In the genomic region with DNA sequence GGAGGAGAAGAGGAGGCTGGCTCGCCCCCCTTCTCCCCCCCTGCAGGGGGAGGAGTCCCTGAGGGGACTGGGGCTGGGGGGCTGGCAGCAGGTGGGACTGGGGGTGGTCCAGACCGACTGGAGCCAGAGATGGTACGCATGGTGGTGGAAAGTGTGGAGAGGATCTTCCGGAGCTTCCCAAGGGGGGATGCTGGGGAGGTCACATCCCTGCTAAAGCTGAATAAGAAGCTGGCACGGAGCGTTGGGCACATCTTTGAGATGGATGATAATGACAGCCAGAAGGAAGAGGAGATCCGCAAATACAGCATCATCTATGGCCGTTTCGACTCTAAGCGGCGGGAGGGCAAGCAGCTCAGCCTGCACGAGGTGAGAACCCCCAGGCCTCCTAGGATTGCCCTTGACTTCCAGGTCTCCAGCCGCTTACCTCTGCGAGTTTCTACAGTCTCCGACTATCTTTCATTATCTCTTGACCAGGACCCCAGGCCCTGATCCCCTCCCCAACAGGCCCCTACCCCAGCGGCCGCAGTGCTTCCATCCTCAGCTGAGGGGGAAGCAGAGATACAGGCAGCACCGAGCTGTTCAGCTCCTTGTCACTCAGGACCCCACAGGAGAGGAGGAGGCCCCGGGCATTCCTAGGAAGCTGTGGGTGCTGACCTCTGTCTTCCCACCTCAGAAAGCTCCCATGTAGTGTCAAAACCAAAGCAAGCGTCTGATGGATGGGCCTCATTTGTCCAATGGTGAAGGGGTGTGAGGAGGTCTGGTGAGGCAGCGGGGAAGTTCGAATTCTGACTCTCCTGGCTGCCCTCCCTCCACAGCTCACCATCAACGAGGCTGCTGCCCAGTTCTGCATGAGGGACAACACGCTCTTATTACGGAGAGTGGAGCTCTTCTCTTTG, we compare ENCODE assay signal across 1 cellular context.
TF ChIP-seq lines count a peak whose summit lies in the region.

No MANE protein-coding gene starts in this region.

TF ChIP-seq in GM23338, 12 proteins besides CTCF, POLR2A, EP300 and RAD21:
- TF ChIP-seq, protein P1, sequence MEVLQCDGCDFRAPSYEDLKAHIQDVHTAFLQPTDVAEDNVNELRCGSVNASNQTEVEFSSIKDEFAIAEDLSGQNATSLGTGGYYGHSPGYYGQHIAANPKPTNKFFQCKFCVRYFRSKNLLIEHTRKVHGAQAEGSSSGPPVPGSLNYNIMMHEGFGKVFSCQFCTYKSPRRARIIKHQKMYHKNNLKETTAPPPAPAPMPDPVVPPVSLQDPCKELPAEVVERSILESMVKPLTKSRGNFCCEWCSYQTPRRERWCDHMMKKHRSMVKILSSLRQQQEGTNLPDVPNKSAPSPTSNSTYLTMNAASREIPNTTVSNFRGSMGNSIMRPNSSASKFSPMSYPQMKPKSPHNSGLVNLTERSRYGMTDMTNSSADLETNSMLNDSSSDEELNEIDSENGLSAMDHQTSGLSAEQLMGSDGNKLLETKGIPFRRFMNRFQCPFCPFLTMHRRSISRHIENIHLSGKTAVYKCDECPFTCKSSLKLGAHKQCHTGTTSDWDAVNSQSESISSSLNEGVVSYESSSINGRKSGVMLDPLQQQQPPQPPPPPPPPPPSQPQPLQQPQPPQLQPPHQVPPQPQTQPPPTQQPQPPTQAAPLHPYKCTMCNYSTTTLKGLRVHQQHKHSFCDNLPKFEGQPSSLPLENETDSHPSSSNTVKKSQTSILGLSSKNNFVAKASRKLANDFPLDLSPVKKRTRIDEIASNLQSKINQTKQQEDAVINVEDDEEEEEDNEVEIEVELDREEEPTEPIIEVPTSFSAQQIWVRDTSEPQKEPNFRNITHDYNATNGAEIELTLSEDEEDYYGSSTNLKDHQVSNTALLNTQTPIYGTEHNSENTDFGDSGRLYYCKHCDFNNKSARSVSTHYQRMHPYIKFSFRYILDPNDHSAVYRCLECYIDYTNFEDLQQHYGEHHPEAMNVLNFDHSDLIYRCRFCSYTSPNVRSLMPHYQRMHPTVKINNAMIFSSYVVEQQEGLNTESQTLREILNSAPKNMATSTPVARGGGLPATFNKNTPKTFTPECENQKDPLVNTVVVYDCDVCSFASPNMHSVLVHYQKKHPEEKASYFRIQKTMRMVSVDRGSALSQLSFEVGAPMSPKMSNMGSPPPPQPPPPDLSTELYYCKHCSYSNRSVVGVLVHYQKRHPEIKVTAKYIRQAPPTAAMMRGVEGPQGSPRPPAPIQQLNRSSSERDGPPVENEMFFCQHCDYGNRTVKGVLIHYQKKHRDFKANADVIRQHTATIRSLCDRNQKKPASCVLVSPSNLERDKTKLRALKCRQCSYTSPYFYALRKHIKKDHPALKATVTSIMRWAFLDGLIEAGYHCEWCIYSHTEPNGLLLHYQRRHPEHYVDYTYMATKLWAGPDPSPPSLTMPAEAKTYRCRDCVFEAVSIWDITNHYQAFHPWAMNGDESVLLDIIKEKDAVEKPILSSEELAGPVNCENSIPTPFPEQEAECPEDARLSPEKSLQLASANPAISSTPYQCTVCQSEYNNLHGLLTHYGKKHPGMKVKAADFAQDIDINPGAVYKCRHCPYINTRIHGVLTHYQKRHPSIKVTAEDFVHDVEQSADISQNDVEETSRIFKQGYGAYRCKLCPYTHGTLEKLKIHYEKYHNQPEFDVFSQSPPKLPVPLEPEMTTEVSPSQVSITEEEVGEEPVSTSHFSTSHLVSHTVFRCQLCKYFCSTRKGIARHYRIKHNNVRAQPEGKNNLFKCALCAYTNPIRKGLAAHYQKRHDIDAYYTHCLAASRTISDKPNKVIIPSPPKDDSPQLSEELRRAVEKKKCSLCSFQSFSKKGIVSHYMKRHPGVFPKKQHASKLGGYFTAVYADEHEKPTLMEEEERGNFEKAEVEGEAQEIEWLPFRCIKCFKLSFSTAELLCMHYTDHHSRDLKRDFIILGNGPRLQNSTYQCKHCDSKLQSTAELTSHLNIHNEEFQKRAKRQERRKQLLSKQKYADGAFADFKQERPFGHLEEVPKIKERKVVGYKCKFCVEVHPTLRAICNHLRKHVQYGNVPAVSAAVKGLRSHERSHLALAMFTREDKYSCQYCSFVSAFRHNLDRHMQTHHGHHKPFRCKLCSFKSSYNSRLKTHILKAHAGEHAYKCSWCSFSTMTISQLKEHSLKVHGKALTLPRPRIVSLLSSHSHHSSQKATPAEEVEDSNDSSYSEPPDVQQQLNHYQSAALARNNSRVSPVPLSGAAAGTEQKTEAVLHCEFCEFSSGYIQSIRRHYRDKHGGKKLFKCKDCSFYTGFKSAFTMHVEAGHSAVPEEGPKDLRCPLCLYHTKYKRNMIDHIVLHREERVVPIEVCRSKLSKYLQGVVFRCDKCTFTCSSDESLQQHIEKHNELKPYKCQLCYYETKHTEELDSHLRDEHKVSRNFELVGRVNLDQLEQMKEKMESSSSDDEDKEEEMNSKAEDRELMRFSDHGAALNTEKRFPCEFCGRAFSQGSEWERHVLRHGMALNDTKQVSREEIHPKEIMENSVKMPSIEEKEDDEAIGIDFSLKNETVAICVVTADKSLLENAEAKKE (CRISPR knock-in tag; IDR thresholded peaks at IDR 0.05) = no peak
- TF ChIP-seq, protein P2, sequence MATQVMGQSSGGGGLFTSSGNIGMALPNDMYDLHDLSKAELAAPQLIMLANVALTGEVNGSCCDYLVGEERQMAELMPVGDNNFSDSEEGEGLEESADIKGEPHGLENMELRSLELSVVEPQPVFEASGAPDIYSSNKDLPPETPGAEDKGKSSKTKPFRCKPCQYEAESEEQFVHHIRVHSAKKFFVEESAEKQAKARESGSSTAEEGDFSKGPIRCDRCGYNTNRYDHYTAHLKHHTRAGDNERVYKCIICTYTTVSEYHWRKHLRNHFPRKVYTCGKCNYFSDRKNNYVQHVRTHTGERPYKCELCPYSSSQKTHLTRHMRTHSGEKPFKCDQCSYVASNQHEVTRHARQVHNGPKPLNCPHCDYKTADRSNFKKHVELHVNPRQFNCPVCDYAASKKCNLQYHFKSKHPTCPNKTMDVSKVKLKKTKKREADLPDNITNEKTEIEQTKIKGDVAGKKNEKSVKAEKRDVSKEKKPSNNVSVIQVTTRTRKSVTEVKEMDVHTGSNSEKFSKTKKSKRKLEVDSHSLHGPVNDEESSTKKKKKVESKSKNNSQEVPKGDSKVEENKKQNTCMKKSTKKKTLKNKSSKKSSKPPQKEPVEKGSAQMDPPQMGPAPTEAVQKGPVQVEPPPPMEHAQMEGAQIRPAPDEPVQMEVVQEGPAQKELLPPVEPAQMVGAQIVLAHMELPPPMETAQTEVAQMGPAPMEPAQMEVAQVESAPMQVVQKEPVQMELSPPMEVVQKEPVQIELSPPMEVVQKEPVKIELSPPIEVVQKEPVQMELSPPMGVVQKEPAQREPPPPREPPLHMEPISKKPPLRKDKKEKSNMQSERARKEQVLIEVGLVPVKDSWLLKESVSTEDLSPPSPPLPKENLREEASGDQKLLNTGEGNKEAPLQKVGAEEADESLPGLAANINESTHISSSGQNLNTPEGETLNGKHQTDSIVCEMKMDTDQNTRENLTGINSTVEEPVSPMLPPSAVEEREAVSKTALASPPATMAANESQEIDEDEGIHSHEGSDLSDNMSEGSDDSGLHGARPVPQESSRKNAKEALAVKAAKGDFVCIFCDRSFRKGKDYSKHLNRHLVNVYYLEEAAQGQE (IDR thresholded peaks at IDR 0.05; ENCODE audit: unreplicated experiment) = no peak
- no peak for TF ChIP-seq POLR2AphosphoS5 (IDR thresholded peaks at IDR 0.05; ENCODE audit: low read depth)
- no peak for TF ChIP-seq CREB1 (CRISPR knock-in tag; IDR thresholded peaks at IDR 0.05; ENCODE audit: low read depth)
- TF ChIP-seq EZH2phosphoT487 (IDR thresholded peaks at IDR 0.05; ENCODE audit: unreplicated experiment) = no peak
